16 cellular contexts compared by ENCODE assay signal in the genomic region with DNA sequence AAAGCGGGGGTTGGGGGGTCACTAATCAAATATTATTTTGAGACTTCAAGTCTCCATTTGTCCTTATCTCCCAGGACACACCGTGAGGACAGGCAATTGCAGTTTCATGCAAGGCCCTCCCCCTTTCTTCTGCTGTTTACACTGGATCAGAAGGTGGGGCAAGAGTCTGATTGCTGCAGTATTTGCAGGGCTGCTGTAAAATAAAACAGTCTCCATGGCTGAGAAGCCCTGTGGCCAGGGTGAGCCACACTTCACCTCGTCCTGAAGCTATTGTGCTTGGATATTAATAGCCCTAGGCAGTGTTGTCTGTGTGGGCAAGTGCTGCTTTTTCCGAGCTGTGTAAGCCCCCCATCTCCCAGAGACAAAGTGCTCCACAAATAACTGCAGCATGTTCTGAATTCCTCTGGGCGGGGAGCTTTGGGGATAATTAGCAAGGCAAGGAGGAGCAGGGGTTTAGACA.
DNase-seq lines count a peak whose midpoint lies in the region; ATAC-seq, FAIRE-seq and TF ChIP-seq lines count a peak whose summit lies in the region.
"Had no signal": no experiment of that assay in that cellular context is flagged by ENCODE, and none has a peak within 500 bp of the region (broad histone marks: within the 10 kb centered on the region; RNA-seq: fewer than 3 reads in every experiment).

No MANE protein-coding gene starts in this region.

- no peak overlapping the region for H3K18ac ChIP-seq in IMR-90 (ENCODE audit: low read depth, low read length)

- BruUV-seq in IMR-90 (replicated peaks; lab: Mats Ljungman, UMichigan), result no TSS peak

- ATAC-seq in IMR-90 (ENCODE audit: low read depth) (peak; percentile 44; the same call in 1 of the 2 replicates), HG03457 (IDR thresholded peaks at IDR 0.05; ENCODE audit: unreplicated experiment) (no peak), HG03378 (IDR thresholded peaks at IDR 0.05; ENCODE audit: unreplicated experiment) (no peak)

- no peak overlapping the region for H2AK5ac ChIP-seq in IMR-90 (ENCODE audit: low read depth, low read length)

- H3K9me3 ChIP-seq in IMR-90 (ENCODE audit: control insufficient read depth, insufficient read depth, low read length) (no peaks in the 10 kb centered on the region), endodermal cell (ENCODE audit: control insufficient read depth, low read length) (no peaks in the 10 kb centered on the region), neural progenitor cell (ENCODE audit: low read depth) (no peaks in the 10 kb centered on the region)
- H3K9me3 ChIP-seq: SJSA1 had no signal

- POLR2A ChIA-PET in IMR-90 (lab: Charles Lee; ENCODE audit: unreplicated experiment), result no interaction called here

- in situ Hi-C loops in IMR-90 (cut with MboI; ENCODE audit: low sequenced_read_pairs), result no loop called here

- TF ChIP-seq CTCF in IMR-90 (conservative IDR thresholded peaks at IDR 0.05; ENCODE audit: low read depth, low read length) (no peak), endodermal cell (conservative IDR thresholded peaks at IDR 0.05) (no peak), neural progenitor cell (IDR thresholded peaks at IDR 0.05) (no peak)

- H2AFZ ChIP-seq in IMR-90 (replicated peaks; ENCODE audit: low read length, poor library complexity) (peak overlapping the region; percentile 28), neural progenitor cell (replicated peaks) (peak overlapping the region; percentile 90)

- H3K4ac ChIP-seq in IMR-90 (ENCODE audit: low read depth, low read length), result no peak overlapping the region

- H3K36me3 Mint-ChIP-seq in endodermal cell (ENCODE audit: low read depth) (no peaks in the 10 kb centered on the region), neural progenitor cell (no peaks in the 10 kb centered on the region)

- no peak overlapping the region for H4K8ac ChIP-seq in IMR-90 (ENCODE audit: low read depth in 2 of 2, low read length in 2 of 2)

- H3K56ac ChIP-seq in IMR-90 (ENCODE audit: extremely low read depth, insufficient read depth, low read length), result no peak overlapping the region

- H3K9ac ChIP-seq in IMR-90 (ENCODE audit: low read depth, low read length), result no peak overlapping the region
- no peak overlapping the region for H3K9ac ChIP-seq in endodermal cell (ENCODE audit: extremely low read depth, low read length, poor library complexity, severe bottlenecking)
- H3K9ac ChIP-seq in neural progenitor cell, result no peak overlapping the region

- H3K27me3 ChIP-seq in IMR-90 (ENCODE audit: control insufficient read depth, insufficient read depth, low read length) (peaks cover 7% of the 10 kb centered on the region), endodermal cell (ENCODE audit: control insufficient read depth, insufficient read depth, low read length, poor library complexity, severe bottlenecking) (no peaks in the 10 kb centered on the region), neural progenitor cell (no peaks in the 10 kb centered on the region)
- H3K27me3 ChIP-seq: SJSA1 had no signal

- H3K4me1 ChIP-seq in IMR-90 (ENCODE audit: control insufficient read depth, insufficient read depth, low read length) (peaks cover 3% of the 10 kb centered on the region; the same call in 1 of the 2 replicates), endodermal cell (ENCODE audit: control insufficient read depth, insufficient read depth, low read length) (peaks cover 28% of the 10 kb centered on the region), neural progenitor cell (peaks cover 49% of the 10 kb centered on the region)

- H4K5ac ChIP-seq in IMR-90 (ENCODE audit: low read depth, low read length), result no peak overlapping the region

- H3F3A ChIP-seq in neural progenitor cell (ENCODE audit: low read depth), result peaks cover 15% of the 10 kb centered on the region

- H3K27me3 Mint-ChIP-seq in endodermal cell (ENCODE audit: insufficient read depth) (peaks cover 4% of the 10 kb centered on the region), neural progenitor cell (ENCODE audit: insufficient read depth, low read depth) (peaks cover 3% of the 10 kb centered on the region)

- TF ChIP-seq POLR2A in IMR-90 (IDR thresholded peaks at IDR 0.05; ENCODE audit: low read depth, low read length) (no peak), H54 (IDR thresholded peaks at IDR 0.05; ENCODE audit: low read depth, low read length) (no peak)

- no peak overlapping the region for H3K4me3 ChIP-seq in IMR-90 (ENCODE audit: insufficient read depth, low read depth, low read length)
- no peak overlapping the region for H3K4me3 ChIP-seq in endodermal cell (ENCODE audit: low read length)
- H3K4me3 ChIP-seq in neural progenitor cell, result no peak overlapping the region
- H3K4me3 ChIP-seq: SJSA1 had no signal

- no peak overlapping the region for H2BK20ac ChIP-seq in IMR-90 (ENCODE audit: low read depth, low read length)

- H3K27ac Mint-ChIP-seq in endodermal cell, result peak overlapping the region; percentile 74
- H3K27ac Mint-ChIP-seq in neural progenitor cell, result no peak overlapping the region

- no peak for FAIRE-seq in H54 (lab: Jason Lieb, UNC)

- no peak overlapping the region for H3K23ac ChIP-seq in IMR-90 (ENCODE audit: low read depth, low read length)

- H3K14ac ChIP-seq in IMR-90 (replicated peaks; ENCODE audit: low read depth, low read length), result no peak overlapping the region; the same call in 1 of the 2 replicates

- H3K27ac ChIP-seq in IMR-90 (ENCODE audit: insufficient read depth, low read length) (no peak overlapping the region), endodermal cell (ENCODE audit: low read depth, low read length) (no peak overlapping the region), neural progenitor cell (no peak overlapping the region)
- H3K27ac ChIP-seq: SJSA1 had no signal

- TF ChIP-seq RAD21 in IMR-90 (IDR thresholded peaks at IDR 0.05; ENCODE audit: low read length), result no peak

- peak overlapping the region; percentile 15 for H3K4me3 Mint-ChIP-seq in endodermal cell
- no peak overlapping the region for H3K4me3 Mint-ChIP-seq in neural progenitor cell
- H3K4me3 Mint-ChIP-seq: nephron progenitor cell had no signal

- CTCF ChIA-PET in IMR-90 (lab: Yijun Ruan, JAX), result no interaction called here

- H3K9me3 Mint-ChIP-seq in endodermal cell (no peaks in the 10 kb centered on the region), neural progenitor cell (no peaks in the 10 kb centered on the region)
- H3K9me3 Mint-ChIP-seq: nephron progenitor cell had no signal

- no CpG with 5 or more reads among the region's 5 CpGs for WGBS in IMR-90 (ENCODE audit: extremely low coverage in 2 of 2, insufficient read length in 1 of 2), 2 experiments
- 50% methylated on average over 5 of the region's 5 CpGs; no CpG with 5 or more reads in 1 of the 2 experiments for whole genome bisulfite sequencing in endodermal cell (ENCODE audit: insufficient coverage in 1 of 2, insufficient read length in 1 of 2), 2 experiments

- H3K4me2 ChIP-seq in IMR-90 (ENCODE audit: low read depth, low read length) (no peak overlapping the region), neural progenitor cell (peak overlapping the region; percentile 53)

- no peaks in the 10 kb centered on the region for H3K79me1 ChIP-seq in IMR-90 (ENCODE audit: low read depth in 1 of 2, low read length in 2 of 2)

- dilution Hi-C loops in IMR-90 (cut with HindIII; ENCODE audit: low sequenced_read_pairs, unreplicated experiment), result no loop called here

- DNase-seq in EH (ENCODE audit: low read depth) (peak; percentile 54), IMR-90 (no peak), endodermal cell (peak; percentile 84), neural progenitor cell (ENCODE audit: low spot score) (peak; percentile 40), H54 (ENCODE audit: insufficient read length, low spot score) (no peak), posterior vena cava (ENCODE audit: low spot score) (no peak)
- DNase-seq: activated gamma-delta T cell; foreskin fibroblast; HCEC 1CT; NCI-H2081; nephron progenitor cell; stimulated activated CD4-positive, alpha-beta T cell treated with anti-CD3 and anti-CD28 coated beads, Interleukin-1b, Interleukin-23, amount 100 ng/mL, for 48 hours; substantia nigra had no signal

- H4K91ac ChIP-seq in IMR-90 (ENCODE audit: insufficient read depth, low read depth, low read length), result no peak overlapping the region

- H2BK120ac ChIP-seq in IMR-90 (ENCODE audit: low read depth, low read length), result no peak overlapping the region

- no peaks in the 10 kb centered on the region for H3K36me3 ChIP-seq in IMR-90 (ENCODE audit: control insufficient read depth, insufficient read depth, low read length)
- H3K36me3 ChIP-seq in endodermal cell (ENCODE audit: control insufficient read depth, insufficient read depth, low read length), result no peaks in the 10 kb centered on the region
- H3K36me3 ChIP-seq in neural progenitor cell, result no peaks in the 10 kb centered on the region
- H3K36me3 ChIP-seq: SJSA1 had no signal

- H3K9me1 ChIP-seq in IMR-90 (ENCODE audit: insufficient read depth, low read length), result no peaks in the 10 kb centered on the region

- no peak overlapping the region for H2BK15ac ChIP-seq in IMR-90 (ENCODE audit: low read depth, low read length)

- no peak overlapping the region for H2AK9ac ChIP-seq in IMR-90 (replicated peaks; ENCODE audit: low read depth, low read length, poor library complexity)

- H4K20me1 ChIP-seq in IMR-90 (ENCODE audit: insufficient read depth, low read length) (no peaks in the 10 kb centered on the region), neural progenitor cell (ENCODE audit: low read depth) (no peaks in the 10 kb centered on the region)

- peaks cover 72% of the 10 kb centered on the region for H3K4me1 Mint-ChIP-seq in endodermal cell
- H3K4me1 Mint-ChIP-seq in neural progenitor cell, result peaks cover 22% of the 10 kb centered on the region

- H3K79me2 ChIP-seq in neural progenitor cell (ENCODE audit: low read depth), result no peaks in the 10 kb centered on the region

- intact Hi-C loops in IMR-90 (cut with micrococcal nuclease), result no loop called here
- intact Hi-C loops in posterior vena cava (cut with DNase I), result no loop called here

- no peak overlapping the region for H2BK5ac ChIP-seq in IMR-90 (ENCODE audit: low read depth, low read length, poor library complexity, severe bottlenecking)

TF ChIP-seq in IMR-90, 13 proteins besides CTCF, POLR2A, EP300 and RAD21 (continues in another document):
- TF ChIP-seq CEBPB (IDR thresholded peaks at IDR 0.05; ENCODE audit: low read depth, low read length) (no peak), RCOR1 (IDR thresholded peaks at IDR 0.05; ENCODE audit: insufficient replicate concordance, low read length) (no peak), BHLHE40 (IDR thresholded peaks at IDR 0.05; ENCODE audit: low read depth, low read length) (no peak), NFE2L2 (IDR thresholded peaks at IDR 0.05; ENCODE audit: low read depth, low read length) (no peak)
- TF ChIP-seq, protein P1, sequence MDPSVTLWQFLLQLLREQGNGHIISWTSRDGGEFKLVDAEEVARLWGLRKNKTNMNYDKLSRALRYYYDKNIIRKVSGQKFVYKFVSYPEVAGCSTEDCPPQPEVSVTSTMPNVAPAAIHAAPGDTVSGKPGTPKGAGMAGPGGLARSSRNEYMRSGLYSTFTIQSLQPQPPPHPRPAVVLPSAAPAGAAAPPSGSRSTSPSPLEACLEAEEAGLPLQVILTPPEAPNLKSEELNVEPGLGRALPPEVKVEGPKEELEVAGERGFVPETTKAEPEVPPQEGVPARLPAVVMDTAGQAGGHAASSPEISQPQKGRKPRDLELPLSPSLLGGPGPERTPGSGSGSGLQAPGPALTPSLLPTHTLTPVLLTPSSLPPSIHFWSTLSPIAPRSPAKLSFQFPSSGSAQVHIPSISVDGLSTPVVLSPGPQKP (IDR thresholded peaks at IDR 0.05; ENCODE audit: borderline replicate concordance, low read depth, low read length), result no peak

Comparison
In these comparisons a context has a peak if more than half of its experiments do, and no peak if none do; other contexts are left out.
1. DNase-seq: peak in EH (single experiment), endodermal cell (single experiment) and neural progenitor cell (single experiment); none in IMR-90 (single experiment), H54 (single experiment) and posterior vena cava (single experiment).